Comparison of ENCODE assay signal across 12 cellular contexts in the genomic region with DNA sequence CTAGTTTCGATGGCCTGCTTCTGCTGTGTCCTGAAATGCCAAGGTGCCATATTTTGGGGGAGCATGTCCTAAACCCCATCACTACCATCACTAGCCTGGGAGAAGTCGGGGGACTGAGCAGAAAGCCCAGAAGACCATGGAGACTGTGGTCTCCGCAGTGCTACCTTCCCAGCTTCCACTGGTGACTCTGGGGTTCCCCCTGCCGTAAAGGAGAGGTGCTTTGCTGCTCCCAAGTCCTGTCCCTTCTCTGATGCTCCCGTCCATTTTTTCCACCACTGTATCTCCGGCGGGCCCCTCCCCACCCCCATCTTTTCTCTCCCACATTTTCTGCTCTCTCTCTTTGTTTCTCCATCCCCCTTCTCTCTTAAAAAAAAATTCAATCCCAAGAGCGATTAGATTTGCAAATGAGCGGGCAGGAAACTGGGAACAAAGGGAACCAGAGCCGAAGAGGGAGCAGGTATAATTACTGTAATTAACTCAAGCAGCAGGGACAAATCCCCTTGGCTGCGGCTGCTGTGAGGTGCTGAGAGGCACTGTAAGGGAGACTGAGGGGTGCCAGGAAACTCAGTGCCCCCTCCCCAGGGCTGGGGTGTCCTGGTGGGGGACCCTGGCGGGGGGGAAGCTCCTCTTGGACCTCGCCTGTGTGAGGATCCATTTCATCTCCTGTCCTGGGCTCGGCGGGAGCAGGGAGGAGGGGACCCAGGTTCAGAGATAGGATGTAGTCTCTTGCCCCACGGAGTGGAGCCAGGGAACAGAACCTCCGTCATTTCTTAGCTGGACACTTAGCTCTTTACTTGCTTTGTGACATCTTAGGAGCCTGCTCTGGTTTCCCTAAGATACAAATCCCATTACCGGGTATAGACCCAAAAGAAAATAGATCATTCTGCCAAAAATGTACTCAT.
DNase-seq lines count a peak whose midpoint lies in the region; FAIRE-seq and TF ChIP-seq lines count a peak whose summit lies in the region.
"Had no signal": no experiment of that assay in that cellular context is flagged by ENCODE, and none has a peak within 500 bp of the region (broad histone marks: within the 10 kb centered on the region; RNA-seq: fewer than 3 reads in every experiment).

No MANE protein-coding gene starts in this region.

- DNase-seq in D721Med (ENCODE audit: insufficient read length, low spot score) (no peak), NCI-H146 (lab: John Stamatoyannopoulos, UW) (peak; percentile 79), WERI-Rb-1 (peak; percentile 68), medulla oblongata (ENCODE audit: extremely low spot score) (peak; percentile 45), DMS79 treated with DMSO at 0.1 percent for 48 hours (lab: John Stamatoyannopoulos, UW) (no peak), uterus (no peak)
- no peak for DNase-seq in activated naive CD4-positive, alpha-beta T cell treated with Interleukin-2 at 50 U/mL for 16 hours
- DNase-seq in stimulated activated CD4-positive, alpha-beta T cell treated with anti-CD3 and anti-CD28 coated beads, Interleukin-12 subunit alpha, Interleukin-12 subunit beta, amount 100 ng/mL, for 4 hours, result no peak
- DNase-seq: activated CD4-positive, alpha-beta T cell treated with anti-CD3 and anti-CD28 coated beads for 4 hours; CD4-positive, CD25-positive, alpha-beta regulatory T cell; effector memory CD4-positive, alpha-beta T cell; natural killer cell had no signal

- H3K27me3 ChIP-seq in WERI-Rb-1 (ENCODE audit: insufficient read depth, low read depth, severe bottlenecking) (no peaks in the 10 kb centered on the region), uterus (no peaks in the 10 kb centered on the region)

- no peak for FAIRE-seq in D721Med (lab: Jason Lieb, UNC)

- no peaks in the 10 kb centered on the region for H3K4me1 ChIP-seq in uterus

- TF ChIP-seq CTCF in D721Med (IDR thresholded peaks at IDR 0.05; ENCODE audit: insufficient read depth, missing control alignments), result peak; percentile 5
- TF ChIP-seq CTCF in WERI-Rb-1 (IDR thresholded peaks at IDR 0.05; ENCODE audit: low read depth, low read length), result peak; percentile 71
- TF ChIP-seq CTCF in uterus (IDR thresholded peaks at IDR 0.05), result no peak

- no peak for TF ChIP-seq POLR2A in uterus (IDR thresholded peaks at IDR 0.05)

- H3K9me3 ChIP-seq in WERI-Rb-1 (ENCODE audit: severe bottlenecking), result no peaks in the 10 kb centered on the region
- H3K9me3 ChIP-seq in uterus, result no peaks in the 10 kb centered on the region

- H3K4me3 ChIP-seq in WERI-Rb-1 (ENCODE audit: low read depth, low read length), result peak overlapping the region; percentile 41
- H3K4me3 ChIP-seq in uterus, result no peak overlapping the region

- no peaks in the 10 kb centered on the region for H3K36me3 ChIP-seq in WERI-Rb-1
- H3K36me3 ChIP-seq in uterus, result no peaks in the 10 kb centered on the region

- H3K27ac ChIP-seq in WERI-Rb-1, result peak overlapping the region; percentile 25
- no peak overlapping the region for H3K27ac ChIP-seq in uterus

- intact Hi-C loops in uterus (cut with DNase I; ENCODE audit: low total_unique reads), result no loop called here

Comparison
In these comparisons a context has a peak if more than half of its experiments do, and no peak if none do; other contexts are left out.
1. DNase-seq: peak in NCI-H146 (single experiment), WERI-Rb-1 (single experiment) and medulla oblongata (single experiment); none in D721Med (single experiment), DMS79 treated with DMSO at 0.1 percent for 48 hours (single experiment), activated naive CD4-positive, alpha-beta T cell treated with Interleukin-2 at 50 U/mL for 16 hours (single experiment), stimulated activated CD4-positive, alpha-beta T cell treated with anti-CD3 and anti-CD28 coated beads, Interleukin-12 subunit alpha, Interleukin-12 subunit beta, amount 100 ng/mL, for 4 hours (single experiment) and uterus (0 of 2).
2. CTCF ChIP-seq: peak in D721Med (single experiment) and WERI-Rb-1 (single experiment); none in uterus (0 of 4).